In the genomic region with DNA sequence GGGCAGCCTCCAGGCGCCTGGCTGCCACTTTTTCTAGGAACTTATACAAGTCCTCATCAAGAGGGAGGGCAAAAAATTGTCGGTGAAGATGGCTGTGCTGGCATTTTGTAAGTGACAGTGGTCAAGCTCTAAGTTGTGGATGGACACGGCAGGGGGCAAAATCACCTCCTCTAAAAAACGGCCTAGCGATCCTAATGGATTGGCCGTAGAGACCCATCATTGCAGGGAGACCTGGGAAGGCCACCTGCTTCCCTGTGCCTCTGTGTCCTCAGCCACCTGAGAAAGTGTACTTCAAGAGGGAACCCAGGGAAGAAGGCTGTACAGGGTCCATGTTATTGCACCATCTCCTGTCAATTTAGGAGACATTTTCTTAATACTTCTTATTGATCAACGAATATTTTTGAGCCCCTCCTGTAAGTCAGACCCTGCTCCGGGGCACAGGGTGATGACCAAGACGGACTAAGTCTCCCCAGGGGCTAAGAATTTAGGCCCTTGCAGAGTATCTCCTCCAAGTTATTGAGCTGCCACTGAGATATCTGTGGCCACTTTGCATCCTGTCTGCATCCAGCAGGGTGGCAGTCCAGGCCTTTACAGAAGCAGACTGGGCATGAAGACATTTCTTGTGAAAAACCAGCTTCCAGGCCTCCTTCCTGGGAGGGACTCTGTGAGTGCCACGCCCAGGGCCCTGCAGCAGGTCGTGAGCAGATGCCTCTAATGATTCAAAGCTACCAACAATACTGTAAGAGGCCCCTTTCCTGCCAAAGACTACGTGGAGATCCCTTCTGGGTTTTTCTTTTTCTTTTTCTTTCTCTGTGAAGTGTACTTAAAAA, we compare ENCODE assay signal across 8 cellular contexts. TPM values are rescaled to one million over a fixed set of nuclear protein-coding genes. Genes with fewer than 3 reads are reported as not detected.
DNase-seq lines count a peak whose midpoint lies in the region; ATAC-seq and TF ChIP-seq lines count a peak whose summit lies in the region.

No MANE protein-coding gene starts in this region.

- peak overlapping the region; percentile 71 for H3K4me2 ChIP-seq in Loucy (ENCODE audit: low read depth, low read length, poor library complexity, severe bottlenecking)

- H3K27me3 Mint-ChIP-seq in activated T-cell treated with anti-CD3 and anti-CD28 coated beads, Interleukin-2, amount 50 U/mL, for 4 hours (ENCODE audit: low read depth) = no peaks in the 10 kb centered on the region

- H3K79me2 ChIP-seq in Loucy (ENCODE audit: insufficient read depth, low read length) = no peaks in the 10 kb centered on the region

- H3K9me3 ChIP-seq in Loucy (ENCODE audit: insufficient read depth, low read depth, low read length) (no peaks in the 10 kb centered on the region), right cardiac atrium (ENCODE audit: control insufficient read depth, low read length) (no peaks in the 10 kb centered on the region), SJCRH30 (replicated peaks) (no peaks in the 10 kb centered on the region)

- H3K4me1 Mint-ChIP-seq in activated T-cell treated with anti-CD3 and anti-CD28 coated beads, Interleukin-2, amount 50 U/mL, for 4 hours (ENCODE audit: low read depth) = peaks cover 32% of the 10 kb centered on the region
- H3K4me1 Mint-ChIP-seq in stimulated activated effector memory CD8-positive, alpha-beta T cell treated with anti-CD3 and anti-CD28 coated beads, Interleukin-12 subunit alpha, Interleukin-12 subunit beta, amount 100 ng/mL, for 72 hours = peaks cover 32% of the 10 kb centered on the region

- intact Hi-C loops in right cardiac atrium (cut with DNase I) = no loop called here

- peak overlapping the region; percentile 54 for H3K4me3 ChIP-seq in Loucy (ENCODE audit: low read length, poor library complexity, severe bottlenecking)
- no peak overlapping the region for H3K4me3 ChIP-seq in right cardiac atrium (ENCODE audit: low read length)
- H3K4me3 ChIP-seq in SJCRH30 = no peak overlapping the region

- no peaks in the 10 kb centered on the region for H3F3A ChIP-seq in Loucy (ENCODE audit: low read depth)

- H3K4me3 Mint-ChIP-seq in activated T-cell treated with anti-CD3 and anti-CD28 coated beads, Interleukin-2, amount 50 U/mL, for 4 hours = peak overlapping the region; percentile 56
- peak overlapping the region; percentile 69 for H3K4me3 Mint-ChIP-seq in stimulated activated effector memory CD8-positive, alpha-beta T cell treated with anti-CD3 and anti-CD28 coated beads, Interleukin-12 subunit alpha, Interleukin-12 subunit beta, amount 100 ng/mL, for 72 hours

- DNase-seq in GF-D8 (lab: John Stamatoyannopoulos, UW) = peak; percentile 23
- peak; percentile 30 for DNase-seq in activated T-cell treated with anti-CD3 and anti-CD28 coated beads, Interleukin-2, amount 50 U/mL, for 4 hours
- DNase-seq in right cardiac atrium = peak in 2 of 3 donors; percentile 68 to 73
- DNase-seq in stimulated activated effector memory CD8-positive, alpha-beta T cell treated with anti-CD3 and anti-CD28 coated beads, Interleukin-12 subunit alpha, Interleukin-12 subunit beta, amount 100 ng/mL, for 72 hours (ENCODE audit: low spot score in 2 of 2) = peak in 1 of 2 donors; percentile 70
- DNase-seq in germinal center (ENCODE audit: low spot score) = no peak
- DNase-seq in SJCRH30 = no peak

- H3K4me1 ChIP-seq in Loucy (ENCODE audit: insufficient read depth, low read length, poor library complexity, severe bottlenecking) (peaks cover 29% of the 10 kb centered on the region), right cardiac atrium (ENCODE audit: control insufficient read depth, insufficient read depth, low read length) (peaks cover 14% of the 10 kb centered on the region), SJCRH30 (peaks cover 4% of the 10 kb centered on the region; the same call in 1 of the 2 replicates)

- TF ChIP-seq CTCF in Loucy (conservative IDR thresholded peaks at IDR 0.05; ENCODE audit: low read length) = no peak

- peak overlapping the region; percentile 77 for H2AFZ ChIP-seq in Loucy (ENCODE audit: low read length)

- peak overlapping the region; percentile 68 for H3K9ac ChIP-seq in Loucy (ENCODE audit: low read depth, low read length, poor library complexity, severe bottlenecking)

- H3K27ac Mint-ChIP-seq in stimulated activated effector memory CD8-positive, alpha-beta T cell treated with anti-CD3 and anti-CD28 coated beads, Interleukin-12 subunit alpha, Interleukin-12 subunit beta, amount 100 ng/mL, for 72 hours = peak overlapping the region; percentile 99

- no peaks in the 10 kb centered on the region for H3K27me3 ChIP-seq in Loucy (ENCODE audit: insufficient read depth, low read length, poor library complexity, severe bottlenecking)
- no peaks in the 10 kb centered on the region for H3K27me3 ChIP-seq in right cardiac atrium (ENCODE audit: control insufficient read depth, insufficient read depth)
- no peaks in the 10 kb centered on the region for H3K27me3 ChIP-seq in SJCRH30

- H3K9me2 ChIP-seq in Loucy (replicated peaks; ENCODE audit: low read depth, low read length) = no peaks in the 10 kb centered on the region

- no peaks in the 10 kb centered on the region for H3K36me3 Mint-ChIP-seq in activated T-cell treated with anti-CD3 and anti-CD28 coated beads, Interleukin-2, amount 50 U/mL, for 4 hours (ENCODE audit: insufficient read depth)
- no peaks in the 10 kb centered on the region for H3K36me3 Mint-ChIP-seq in stimulated activated effector memory CD8-positive, alpha-beta T cell treated with anti-CD3 and anti-CD28 coated beads, Interleukin-12 subunit alpha, Interleukin-12 subunit beta, amount 100 ng/mL, for 72 hours

- no peak overlapping the region for H3K27ac ChIP-seq in right cardiac atrium (ENCODE audit: low read length)
- H3K27ac ChIP-seq in SJCRH30 = no peak overlapping the region

- H3K9me3 Mint-ChIP-seq in activated T-cell treated with anti-CD3 and anti-CD28 coated beads, Interleukin-2, amount 50 U/mL, for 4 hours = no peaks in the 10 kb centered on the region
- H3K9me3 Mint-ChIP-seq in stimulated activated effector memory CD8-positive, alpha-beta T cell treated with anti-CD3 and anti-CD28 coated beads, Interleukin-12 subunit alpha, Interleukin-12 subunit beta, amount 100 ng/mL, for 72 hours = no peaks in the 10 kb centered on the region

- peak; percentile 81 to 86 for ATAC-seq in activated T-cell treated with anti-CD3 and anti-CD28 coated beads, Interleukin-2, amount 50 U/mL, for 4 hours
- ATAC-seq in right cardiac atrium (no peak), HG03095 (IDR thresholded peaks at IDR 0.05; ENCODE audit: unreplicated experiment) (no peak)
- ATAC-seq in stimulated activated effector memory CD8-positive, alpha-beta T cell treated with anti-CD3 and anti-CD28 coated beads, Interleukin-12 subunit alpha, Interleukin-12 subunit beta, amount 100 ng/mL, for 72 hours = peak; percentile 72

- no peaks in the 10 kb centered on the region for H3K36me3 ChIP-seq in Loucy (ENCODE audit: insufficient read depth, low read length)
- no peaks in the 10 kb centered on the region for H3K36me3 ChIP-seq in SJCRH30

- no peaks in the 10 kb centered on the region for H4K20me1 ChIP-seq in Loucy (ENCODE audit: insufficient read depth, low read length, poor library complexity, severe bottlenecking)

- WGBS in right cardiac atrium = 78% methylated on average over 12 of the region's 12 CpGs

RNA-seq across cellular contexts. Expression of a gene that starts 40.5 kb away (rescaled TPM):
- 100 to 1,000 TPM; 562 to 636 (median 595) TPM for total RNA-seq in activated T-cell treated with anti-CD3 and anti-CD28 coated beads, Interleukin-2, amount 50 U/mL, for 4 hours
- 100 to 1,000 TPM; 149 to 175 (median 163) TPM for total RNA-seq in right cardiac atrium
- polyA plus RNA-seq in right cardiac atrium = 193 TPM
- 211 and 212 TPM in 2 replicates for total RNA-seq in SJCRH30 (2014; rRNA removed; shearing (Covaris generic))

Comparison
In these comparisons a context has a peak if more than half of its experiments do, and no peak if none do; other contexts are left out.
1. DNase-seq: peak in GF-D8 (single experiment), activated T-cell treated with anti-CD3 and anti-CD28 coated beads, Interleukin-2, amount 50 U/mL, for 4 hours (single experiment) and right cardiac atrium (2 of 3); none in germinal center (single experiment) and SJCRH30 (0 of 2).
2. ATAC-seq: peak in activated T-cell treated with anti-CD3 and anti-CD28 coated beads, Interleukin-2, amount 50 U/mL, for 4 hours (2 of 2) and stimulated activated effector memory CD8-positive, alpha-beta T cell treated with anti-CD3 and anti-CD28 coated beads, Interleukin-12 subunit alpha, Interleukin-12 subunit beta, amount 100 ng/mL, for 72 hours (single experiment); none in right cardiac atrium (0 of 2) and HG03095 (single experiment).